17 cellular contexts compared by ENCODE assay signal in genomic region chr1:235017719-235018118, GRCh38.
A peak's percentile ranks its signal among the peaks of the same experiment; 100 is the strongest.
DNase-seq lines count a peak whose midpoint lies in the region; ATAC-seq and TF ChIP-seq lines count a peak whose summit lies in the region.
"Had no signal": no experiment of that assay in that cellular context is flagged by ENCODE, and none has a peak within 500 bp of the region (broad histone marks: within the 10 kb centered on the region; RNA-seq: fewer than 3 reads in every experiment).

No MANE protein-coding gene starts in this region.

- H3K4me1 ChIP-seq in RWPE2 (ENCODE audit: insufficient read depth, poor library complexity, severe bottlenecking), result peaks cover 8% of the 10 kb centered on the region
- H3K4me1 ChIP-seq in sigmoid colon, result peaks cover 0 to 10% (median 0%) of the 10 kb centered on the region in 4 donors
- H3K4me1 ChIP-seq in heart right ventricle, result peaks cover 0 to 29% (median 5%) of the 10 kb centered on the region in 9 donors

- 82 to 84% methylated on average over 2 of the region's 2 CpGs for WGBS in sigmoid colon, 2 donors
- 82 to 85% methylated on average over 2 of the region's 2 CpGs for WGBS in heart right ventricle, 2 donors

- DNase-seq in activated CD8-positive, alpha-beta memory T cell treated with anti-CD3 and anti-CD28 coated beads for 24 hours, result peak; percentile 41
- no peak for DNase-seq in activated CD8-positive, alpha-beta memory T cell treated with anti-CD3 and anti-CD28 coated beads, Interleukin-2, amount 50 U/mL, for 48 hours
- DNase-seq in RWPE2 (ENCODE audit: low spot score), result no peak
- DNase-seq in epithelial cell of prostate (ENCODE audit: low read depth, low spot score), result no peak
- DNase-seq in sigmoid colon, result peak; percentile 27
- no peak for DNase-seq in heart right ventricle
- DNase-seq: activated gamma-delta T cell treated with Interleukin-2 at 50 U/mL for 16 hours; DMS 273 treated with DMSO at 0.1 percent for 48 hours; hippocampal formation; ovary; stimulated activated CD4-positive, alpha-beta T cell treated with anti-CD3 and anti-CD28 coated beads, Interleukin-15, amount 100 ng/mL, for 24 hours had no signal

- H3K27ac ChIP-seq in RWPE2 (ENCODE audit: poor library complexity, severe bottlenecking) (peak overlapping the region; percentile 47), epithelial cell of prostate (peak overlapping the region; percentile 89), sigmoid colon (peak overlapping the region in 1 of 4 donors; percentile 20), heart right ventricle (peak overlapping the region in 1 of 10 donors; percentile 49)
- H3K27ac ChIP-seq: ovary, vagina had no signal

- H3K9me3 ChIP-seq in RWPE2 (ENCODE audit: severe bottlenecking), result peaks cover 4% of the 10 kb centered on the region
- H3K9me3 ChIP-seq in sigmoid colon, result no peaks in the 10 kb centered on the region
- peaks cover 0 to 8% (median 0%) of the 10 kb centered on the region in 11 donors for H3K9me3 ChIP-seq in heart right ventricle
- H3K9me3 ChIP-seq: ovary, vagina had no signal

- ATAC-seq in RWPE2 (ENCODE audit: low read depth) (no peak), GM21529 (IDR thresholded peaks at IDR 0.05; ENCODE audit: unreplicated experiment) (no peak), heart right ventricle (no peak), HG02642 (IDR thresholded peaks at IDR 0.05; ENCODE audit: poor library complexity, unreplicated experiment) (no peak)
- ATAC-seq: activated CD4-positive, CD25-positive, alpha-beta regulatory T cell treated with anti-CD3 and anti-CD28 coated beads, Interleukin-2, amount 50 U/mL, for 24 hours had no signal

- H3K27me3 ChIP-seq in RWPE2 (ENCODE audit: insufficient read depth, poor library complexity, severe bottlenecking) (no peaks in the 10 kb centered on the region), sigmoid colon (no peaks in the 10 kb centered on the region), heart right ventricle (no peaks in the 10 kb centered on the region)
- H3K27me3 ChIP-seq: MG63, ovary, vagina had no signal

- TF ChIP-seq CTCF in RWPE2 (IDR thresholded peaks at IDR 0.05; ENCODE audit: poor library complexity, severe bottlenecking) (no peak), sigmoid colon (IDR thresholded peaks at IDR 0.05) (no peak), heart right ventricle (IDR thresholded peaks at IDR 0.05) (no peak)

- no peak for TF ChIP-seq EP300 in sigmoid colon (IDR thresholded peaks at IDR 0.05)

- H3K36me3 ChIP-seq in RWPE2 (ENCODE audit: low read depth) (no peaks in the 10 kb centered on the region), sigmoid colon (no peaks in the 10 kb centered on the region), heart right ventricle (no peaks in the 10 kb centered on the region)
- H3K36me3 ChIP-seq: MG63, ovary, vagina had no signal

- intact Hi-C loops in sigmoid colon (cut with DNase I), result no loop called here
- intact Hi-C loops in heart right ventricle (cut with DNase I), result loop anchor here in 1 of 10 donors (10.0 kb wide), 1 partner anchor 47 kb away; no protein-coding TSS in a partner anchor

- TF ChIP-seq POLR2A in sigmoid colon (IDR thresholded peaks at IDR 0.05), result no peak

- no peak overlapping the region for H3K4me3 ChIP-seq in RWPE2 (ENCODE audit: severe bottlenecking)
- no peak overlapping the region for H3K4me3 ChIP-seq in sigmoid colon
- no peak overlapping the region for H3K4me3 ChIP-seq in heart right ventricle
- H3K4me3 ChIP-seq: lung, MG63, ovary, vagina had no signal

Comparison
In these comparisons a context has a peak if more than half of its experiments do, and no peak if none do; other contexts are left out.
1. DNase-seq: peak in activated CD8-positive, alpha-beta memory T cell treated with anti-CD3 and anti-CD28 coated beads for 24 hours (single experiment) and sigmoid colon (single experiment); none in activated CD8-positive, alpha-beta memory T cell treated with anti-CD3 and anti-CD28 coated beads, Interleukin-2, amount 50 U/mL, for 48 hours (single experiment), RWPE2 (single experiment), epithelial cell of prostate (single experiment) and heart right ventricle (0 of 2).